2 cellular contexts compared by ENCODE assay signal in the genomic region with DNA sequence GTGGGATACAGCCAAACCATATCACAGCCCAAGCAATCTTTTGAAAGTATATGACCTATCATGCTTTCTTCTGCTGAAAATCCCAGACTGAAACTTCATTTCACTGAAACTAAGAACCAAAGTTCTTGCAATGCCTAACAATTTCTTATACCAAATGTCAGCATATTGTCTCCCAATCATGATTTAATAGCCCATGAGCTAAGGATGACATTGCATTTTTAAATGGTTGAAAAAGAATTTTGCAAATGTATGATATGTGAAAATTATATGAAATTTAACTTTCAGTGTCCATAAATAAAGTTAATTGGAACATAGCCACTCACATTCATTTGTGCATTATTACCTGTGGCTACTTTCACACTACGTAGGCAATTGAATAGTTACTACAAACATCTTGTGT.
TF ChIP-seq lines count a peak whose summit lies in the region.

No MANE protein-coding gene starts in this region.

TF ChIP-seq in A549, 52 proteins besides CTCF, POLR2A, EP300 and RAD21 (continued from another document):
- TF ChIP-seq MAFK (IDR thresholded peaks at IDR 0.05; ENCODE audit: partially characterized antibody), result peak; percentile 78
- no peak for TF ChIP-seq FOSL2 (IDR thresholded peaks at IDR 0.05)
- no peak for TF ChIP-seq FOSL2 (CRISPR knock-in tag; IDR thresholded peaks at IDR 0.05)
- no peak for TF ChIP-seq NR3C1 (IDR thresholded peaks at IDR 0.05)
- peak; percentile 69 for TF ChIP-seq NFE2L2 (conservative IDR thresholded peaks at IDR 0.05; ENCODE audit: low read length)
- TF ChIP-seq FOSB (CRISPR knock-in tag; IDR thresholded peaks at IDR 0.05), result no peak

TF ChIP-seq in K562, 482 proteins besides CTCF, POLR2A, EP300 and RAD21 (continued from another document):
- TF ChIP-seq NFE2L1 (tag; IDR thresholded peaks at IDR 0.05; ENCODE audit: borderline replicate concordance, low read depth), result peak; percentile 29; the same call in 1 of the 2 replicates
- TF ChIP-seq NFE2 (IDR thresholded peaks at IDR 0.05; ENCODE audit: low read depth), result peak; percentile 48
- peak; percentile 91 for TF ChIP-seq ZNF316 (IDR thresholded peaks at IDR 0.05)
- TF ChIP-seq MAFG (tag; conservative IDR thresholded peaks at IDR 0.05), result peak; percentile 73
- no peak for TF ChIP-seq ZNF324 (CRISPR knock-in tag; IDR thresholded peaks at IDR 0.05)
- no peak for TF ChIP-seq SRSF9 (IDR thresholded peaks at IDR 0.05; ENCODE audit: borderline replicate concordance, low read depth, low read length)
- TF ChIP-seq MAFK (IDR thresholded peaks at IDR 0.05; ENCODE audit: low read length), result peak; percentile 35; the same call in 1 of the 2 replicates
- no peak for TF ChIP-seq ZFP30 (CRISPR knock-in tag; IDR thresholded peaks at IDR 0.05; ENCODE audit: borderline replicate concordance)
- TF ChIP-seq MAFF (IDR thresholded peaks at IDR 0.05; ENCODE audit: low read length), result peak; percentile 33; the same call in 1 of the 2 replicates
- peak; percentile 44; the same call in 1 of the 2 replicates for TF ChIP-seq C11orf30 (IDR thresholded peaks at IDR 0.05; ENCODE audit: low read depth)
